In the genomic region with DNA sequence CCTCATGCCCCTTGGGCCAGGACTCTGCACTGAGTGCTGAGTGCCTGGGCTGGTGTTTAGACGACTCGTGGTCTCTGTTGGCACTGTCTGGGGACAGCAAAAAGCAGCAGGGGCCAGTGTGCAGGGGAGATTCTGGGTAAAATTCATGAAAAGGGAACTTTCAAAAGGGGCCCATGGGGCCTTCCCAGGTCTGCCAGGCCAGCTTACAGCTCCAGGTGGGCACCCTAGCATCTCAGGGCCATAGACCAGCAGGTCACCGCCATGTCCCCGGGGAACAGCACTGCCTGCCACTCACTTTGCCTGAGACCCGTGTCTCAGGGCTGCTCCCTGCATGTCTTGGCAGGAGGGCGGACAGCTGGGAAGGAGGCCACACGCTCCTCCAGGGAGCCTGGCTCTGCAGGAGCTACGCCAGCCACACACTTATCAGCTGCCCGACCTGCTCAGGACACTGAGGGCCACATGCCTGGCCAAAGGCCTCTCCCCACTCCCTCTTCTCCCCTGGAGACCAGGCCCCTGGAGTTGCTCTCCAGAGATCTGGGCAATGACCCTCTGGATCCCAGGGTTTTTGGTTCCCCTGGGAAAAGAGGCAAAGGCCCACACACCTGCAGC, we compare ENCODE assay signal across 8 cellular contexts. TPM values are rescaled to one million over a fixed set of nuclear protein-coding genes. Genes with fewer than 3 reads are reported as not detected.
DNase-seq lines count a peak whose midpoint lies in the region; ATAC-seq and TF ChIP-seq lines count a peak whose summit lies in the region.

No MANE protein-coding gene starts in this region.

- TF ChIP-seq CTCF in CD4-positive, alpha-beta T cell (IDR thresholded peaks at IDR 0.05) = peak; percentile 17
- TF ChIP-seq CTCF in HL-60 (IDR thresholded peaks at IDR 0.05; ENCODE audit: insufficient read depth, low read length) (no peak), chondrocyte (IDR thresholded peaks at IDR 0.05) (no peak)

- intact Hi-C loops in CD4-positive, alpha-beta T cell (cut with DNase I, micrococcal nuclease) = loop anchor here (1.0 to 5.0 kb wide), 2 partner anchors 20 to 46 kb away; no protein-coding TSS in a partner anchor

- H3K9me3 Mint-ChIP-seq in CD4-positive, alpha-beta T cell = no peaks in the 10 kb centered on the region
- H3K9me3 Mint-ChIP-seq in chondrocyte (ENCODE audit: low read depth) = no peaks in the 10 kb centered on the region
- no peaks in the 10 kb centered on the region for H3K9me3 Mint-ChIP-seq in naive thymus-derived CD8-positive, alpha-beta T cell

- peak overlapping the region; percentile 83 for H3K4me3 Mint-ChIP-seq in CD4-positive, alpha-beta T cell
- H3K4me3 Mint-ChIP-seq in chondrocyte (ENCODE audit: unreplicated experiment) = no peak overlapping the region
- peak overlapping the region; percentile 81 to 92 (median 88) for H3K4me3 Mint-ChIP-seq in naive thymus-derived CD8-positive, alpha-beta T cell

- H3K36me3 Mint-ChIP-seq in CD4-positive, alpha-beta T cell (ENCODE audit: low read depth) = peaks cover 8% of the 10 kb centered on the region
- no peaks in the 10 kb centered on the region for H3K36me3 Mint-ChIP-seq in chondrocyte (ENCODE audit: low read depth)
- H3K36me3 Mint-ChIP-seq in naive thymus-derived CD8-positive, alpha-beta T cell = peaks cover 0 to 6% (median 6%) of the 10 kb centered on the region in 3 donors

- no peaks in the 10 kb centered on the region for H3K9me3 ChIP-seq in CD4-positive, alpha-beta T cell (ENCODE audit: control insufficient read depth, low read length)

- CTCF ChIA-PET in CD4-positive, alpha-beta T cell (lab: Charles Lee) = interaction anchor here (0.8 to 3.5 kb wide), 5 partner anchors 9 to 76 kb away, joined by 3 to 12 read pairs (median 6); a partner anchor contains a TSS

- H3K27me3 ChIP-seq in CD4-positive, alpha-beta T cell (ENCODE audit: control insufficient read depth, insufficient read depth, low read length) = no peaks in the 10 kb centered on the region
- no peaks in the 10 kb centered on the region for H3K27me3 ChIP-seq in HL-60 (ENCODE audit: insufficient read depth, poor library complexity, severe bottlenecking)

- peaks cover 22% of the 10 kb centered on the region for H3K4me1 Mint-ChIP-seq in CD4-positive, alpha-beta T cell (ENCODE audit: low read depth)
- peaks cover 20% of the 10 kb centered on the region for H3K4me1 Mint-ChIP-seq in chondrocyte (ENCODE audit: low read depth)
- peaks cover 10 to 57% (median 34%) of the 10 kb centered on the region in 4 donors for H3K4me1 Mint-ChIP-seq in naive thymus-derived CD8-positive, alpha-beta T cell

- POLR2A ChIA-PET in CD4-positive, alpha-beta T cell (lab: Charles Lee) = interaction anchor here (0.8 to 2.4 kb wide), 14 partner anchors 8 to 186 kb away, joined by 3 to 27 read pairs (median 5); a partner anchor contains a TSS
- POLR2A ChIA-PET in naive thymus-derived CD8-positive, alpha-beta T cell (lab: Charles Lee) = interaction anchor here (0.8 to 4.6 kb wide), 16 partner anchors 8 to 237 kb away, joined by 3 to 64 read pairs (median 5); a partner anchor contains a TSS

- H3K27me3 Mint-ChIP-seq in CD4-positive, alpha-beta T cell = no peaks in the 10 kb centered on the region
- no peaks in the 10 kb centered on the region for H3K27me3 Mint-ChIP-seq in chondrocyte (ENCODE audit: low read depth)
- H3K27me3 Mint-ChIP-seq in naive thymus-derived CD8-positive, alpha-beta T cell = no peaks in the 10 kb centered on the region

- ATAC-seq in CD4-positive, alpha-beta T cell (ENCODE audit: poor library complexity) = no peak
- no peak for ATAC-seq in naive thymus-derived CD8-positive, alpha-beta T cell
- ATAC-seq in HG03457 (IDR thresholded peaks at IDR 0.05; ENCODE audit: unreplicated experiment) (no peak), HG03108 (IDR thresholded peaks at IDR 0.05; ENCODE audit: unreplicated experiment) (no peak), GM21528 (IDR thresholded peaks at IDR 0.05; ENCODE audit: low FRiP score, unreplicated experiment) (no peak)

- no peak for DNase-seq in CD4-positive, alpha-beta T cell
- DNase-seq in HL-60 (ENCODE audit: low read depth in 1 of 2, low spot score in 1 of 2) = no peak
- DNase-seq in chondrocyte (ENCODE audit: low spot score) = no peak
- no peak for DNase-seq in naive thymus-derived CD8-positive, alpha-beta T cell
- DNase-seq in stimulated activated CD4-positive, alpha-beta T cell treated with anti-CD3 and anti-CD28 coated beads, Interleukin-4, amount 100 ng/mL, for 24 hours = no peak

- H3K27ac Mint-ChIP-seq in CD4-positive, alpha-beta T cell = peak overlapping the region; percentile 95
- H3K27ac Mint-ChIP-seq in chondrocyte (ENCODE audit: unreplicated experiment) = peak overlapping the region; percentile 32
- H3K27ac Mint-ChIP-seq in naive thymus-derived CD8-positive, alpha-beta T cell = peak overlapping the region; percentile 93 to 98 (median 97)

- peak overlapping the region; percentile 79 for H3K27ac ChIP-seq in CD4-positive, alpha-beta T cell (ENCODE audit: low read depth, low read length)
- H3K27ac ChIP-seq in HL-60 (replicated peaks) = peak overlapping the region; percentile 88

- H3K4me3 ChIP-seq in HL-60 (replicated peaks; ENCODE audit: insufficient read depth, low read length) = peak overlapping the region; percentile 27

RNA-seq across cellular contexts. Expression of a gene that starts 8.8 kb away (rescaled TPM):
- 100 to 1,000 TPM; 168 to 174 TPM for total RNA-seq in CD4-positive, alpha-beta T cell
- total RNA-seq in chondrocyte = 132 to 145 TPM (median 141 TPM) in 3 replicates
- 10 to 100 TPM; 28.3 to 32.3 TPM for total RNA-seq in naive thymus-derived CD8-positive, alpha-beta T cell
- polyA plus RNA-seq in naive thymus-derived CD8-positive, alpha-beta T cell = 1 to 10 TPM in 1 of 3 donors, under 1 TPM in 2; 0.33 to 2.4 (median 0.80) TPM

RNA-seq across cellular contexts. Expression of a gene that starts 41.2 kb away (rescaled TPM):
- total RNA-seq in CD4-positive, alpha-beta T cell = 100 to 1,000 TPM; 160 to 163 TPM
- 64.0 to 78.4 TPM (median 68.4 TPM) in 3 replicates for total RNA-seq in chondrocyte
- 100 to 1,000 TPM; 142 to 151 TPM for total RNA-seq in naive thymus-derived CD8-positive, alpha-beta T cell
- 100 to 1,000 TPM in 1 of 3 donors, 10 to 100 TPM in 2; 68.6 to 167 (median 92.1) TPM for polyA plus RNA-seq in naive thymus-derived CD8-positive, alpha-beta T cell

RNA-seq across cellular contexts. Expression of a gene that starts 55.1 kb away (rescaled TPM):
- total RNA-seq in CD4-positive, alpha-beta T cell = 10 to 100 TPM; 64.6 to 69.3 TPM
- 79.8 to 103 TPM (median 82.8 TPM) in 3 replicates for total RNA-seq in chondrocyte
- 10 to 100 TPM; 88.2 to 91.4 TPM for total RNA-seq in naive thymus-derived CD8-positive, alpha-beta T cell
- 100 to 1,000 TPM; 122 to 140 (median 126) TPM for polyA plus RNA-seq in naive thymus-derived CD8-positive, alpha-beta T cell

RNA-seq across cellular contexts. Expression of a gene that starts 55.2 kb away (rescaled TPM):
- 10 to 100 TPM; 28.1 to 31.2 TPM for total RNA-seq in CD4-positive, alpha-beta T cell
- total RNA-seq in chondrocyte = 29.7 to 47.4 TPM (median 45.2 TPM) in 3 replicates
- 10 to 100 TPM; 38.5 to 42.1 TPM for total RNA-seq in naive thymus-derived CD8-positive, alpha-beta T cell
- polyA plus RNA-seq in naive thymus-derived CD8-positive, alpha-beta T cell = 1 to 10 TPM; 2.2 to 8.5 (median 4.8) TPM

Comparison
In these comparisons a context has a peak if more than half of its experiments do, and no peak if none do; other contexts are left out.
1. H3K27ac Mint-ChIP-seq: peak in every context shown above with its lines; median percentile 97 in naive thymus-derived CD8-positive, alpha-beta T cell; 95 in CD4-positive, alpha-beta T cell; 32 in chondrocyte.